ENCODE assay signal across 28 cellular contexts in genomic region chr5:136094189-136094912, GRCh38. TPM values are rescaled to one million over a fixed set of nuclear protein-coding genes. Genes with fewer than 3 reads are reported as not detected.
A peak's percentile ranks its signal among the peaks of the same experiment; 100 is the strongest.
DNase-seq lines count a peak whose midpoint lies in the region; ATAC-seq, FAIRE-seq and TF ChIP-seq lines count a peak whose summit lies in the region.
"Had no signal": no experiment of that assay in that cellular context is flagged by ENCODE, and none has a peak within 500 bp of the region (broad histone marks: within the 10 kb centered on the region; RNA-seq: fewer than 3 reads in every experiment).

No MANE protein-coding gene starts in this region.

- H3K4me3 ChIP-seq in left ventricle myocardium inferior = no peak overlapping the region
- no peak overlapping the region for H3K4me3 ChIP-seq in GM12878
- no peak overlapping the region for H3K4me3 ChIP-seq in stomach
- H3K4me3 ChIP-seq: SJCRH30, thoracic aorta, vagina had no signal

- peaks cover 24% of the 10 kb centered on the region for H3K4me1 ChIP-seq in left ventricle myocardium inferior
- H3K4me1 ChIP-seq in GM12878 (ENCODE audit: control insufficient read depth, insufficient read depth, low read length) = no peaks in the 10 kb centered on the region
- H3K4me1 ChIP-seq in stomach = peaks cover 0 to 21% (median 13%) of the 10 kb centered on the region in 4 donors

- no peaks in the 10 kb centered on the region for H3K27me3 ChIP-seq in left ventricle myocardium inferior (ENCODE audit: low read depth)
- peaks cover 0 to 7% of the 10 kb centered on the region in 2 experiments; a peak in 2 of 4 replicates for H3K27me3 ChIP-seq in GM12878 (replicated peaks in 1 of 2; ENCODE audit: control insufficient read depth in 2 of 2, insufficient read depth in 2 of 2, low read length in 1 of 2)
- H3K27me3 ChIP-seq in stomach = no peaks in the 10 kb centered on the region
- H3K27me3 ChIP-seq: SJCRH30, vagina had no signal

- TF ChIP-seq POLR2A in GM12878 (IDR thresholded peaks at IDR 0.05; ENCODE audit: low read depth, low read length) = no peak
- no peak for TF ChIP-seq POLR2A in stomach (IDR thresholded peaks at IDR 0.05)

- no peaks in the 10 kb centered on the region for H3K9me3 ChIP-seq in left ventricle myocardium inferior (replicated peaks)
- no peaks in the 10 kb centered on the region for H3K9me3 ChIP-seq in GM12878 (replicated peaks; ENCODE audit: control insufficient read depth, insufficient read depth, low read length)
- H3K9me3 ChIP-seq in stomach = no peaks in the 10 kb centered on the region
- H3K9me3 ChIP-seq: SJCRH30, thoracic aorta, vagina had no signal

- ATAC-seq in Right ventricle myocardium superior (ENCODE audit: poor library complexity) (peak; percentile 41), GM12878 (peak; percentile 71), left lobe of liver (peak; percentile 87), GM18907 (IDR thresholded peaks at IDR 0.05; ENCODE audit: unreplicated experiment) (no peak), GM21723 (IDR thresholded peaks at IDR 0.05; ENCODE audit: unreplicated experiment) (no peak)
- ATAC-seq: activated T-cell treated with anti-CD3 and anti-CD28 coated beads, Interleukin-2, amount 50 U/mL, for 4 hours; stimulated activated naive CD8-positive, alpha-beta T cell treated with anti-CD3 and anti-CD28 coated beads, Interleukin-15, Interleukin-2, amounts not matched to agents 100 U/mL and 50 U/mL, for 24 hours had no signal

- no peaks in the 10 kb centered on the region for H3K36me3 ChIP-seq in left ventricle myocardium inferior
- no peaks in the 10 kb centered on the region for H3K36me3 ChIP-seq in GM12878 (ENCODE audit: control insufficient read depth in 2 of 2, insufficient read depth in 2 of 2, low read length in 1 of 2)
- no peaks in the 10 kb centered on the region for H3K36me3 ChIP-seq in stomach
- H3K36me3 ChIP-seq: SJCRH30, thoracic aorta, vagina had no signal

- H3K4me2 ChIP-seq in GM12878 (ENCODE audit: control insufficient read depth, insufficient read depth) = no peak overlapping the region

- intact Hi-C loops in Right ventricle myocardium superior (cut with DNase I) (no loop called here), left ventricle myocardium inferior (cut with micrococcal nuclease) (no loop called here), GM12878 (cut with micrococcal nuclease; ENCODE audit: unreplicated experiment) (no loop called here), stomach (cut with DNase I; ENCODE audit: low total_unique reads) (no loop called here)

- TF ChIP-seq RAD21 in GM12878 (IDR thresholded peaks at IDR 0.05; ENCODE audit: insufficient read depth, low read depth, low read length) = no peak

- WGBS in GM12878 (ENCODE audit: insufficient coverage, insufficient replicate concordance, low lambda C conversion rate, missing lambda C conversion rate) = 27% methylated on average over 3 of the region's 3 CpGs
- WGBS in stomach, 5 donors = 35 to 60% (median 51%) methylated on average over 3 of the region's 3 CpGs

- no peaks in the 10 kb centered on the region for H3K79me2 ChIP-seq in GM12878 (ENCODE audit: control insufficient read depth, insufficient read depth, low read length)

- DNase-seq in Right ventricle myocardium superior = no peak
- no peak for DNase-seq in left ventricle myocardium inferior
- no peak for DNase-seq in GM12878 (ENCODE audit: low read depth, low spot score)
- peak; percentile 83 for DNase-seq in left lobe of liver (ENCODE audit: low spot score)
- DNase-seq in stomach = peak; percentile 50
- DNase-seq in DMS153 (lab: John Stamatoyannopoulos, UW) = no peak
- DNase-seq: activated B cell treated with CpG ODN at 0.5 μM for 24 hours; activated naive CD4-positive, alpha-beta T cell treated with Interleukin-2 at 50 U/mL for 16 hours; activated T-cell treated with anti-CD3 and anti-CD28 coated beads, Interleukin-2, amount 50 U/mL, for 4 hours; caudate nucleus; CD4-positive, alpha-beta memory T cell; H7; Karpas-422; NCI-H1436; NCI-H2081 treated with DMSO at 0.1 percent for 48 hours; NCI-H446; retina; stimulated activated CD4-positive, alpha-beta T cell treated with anti-CD3 and anti-CD28 coated beads, Interleukin-2, amount 100 ng/mL, for 24 hours; stimulated activated naive CD8-positive, alpha-beta T cell treated with anti-CD3 and anti-CD28 coated beads, Interleukin-15, Interleukin-2, amounts not matched to agents 100 U/mL and 50 U/mL, for 24 hours; SW 1271; T-helper 9 cell had no signal

- no TSS peak for BruUV-seq in GM12878 (replicated peaks; lab: Mats Ljungman, UMichigan)

- RAD21 ChIA-PET in GM12878 (lab: Charles Lee; ENCODE audit: unreplicated experiment) = interaction anchor here (0.7 to 1.5 kb wide), 3 partner anchors 13 to 43 kb away, joined by 3 to 5 read pairs (median 3); no protein-coding TSS in a partner anchor

- TF ChIP-seq EP300 in GM12878 (IDR thresholded peaks at IDR 0.05; ENCODE audit: borderline replicate concordance in 1 of 2, control insufficient read depth in 1 of 2, low read depth in 2 of 2, low read length in 2 of 2) (no peak), stomach (IDR thresholded peaks at IDR 0.05) (no peak)

- SMC1A ChIA-PET in GM12878 (lab: Charles Lee; ENCODE audit: uncharacterized antibody, unreplicated experiment) = interaction anchor here (0.9 to 2.5 kb wide), 7 partner anchors 9 to 74 kb away, joined by 3 to 13 read pairs (median 5); partner anchors contain the start of gene SMAD5

- CTCF ChIA-PET in GM12878 (lab: Yijun Ruan, JAX) = interaction anchor here (0.5 to 2.2 kb wide), 5 partner anchors 10 to 42 kb away, joined by 3 to 7 read pairs (median 4); no protein-coding TSS in a partner anchor

- no peak overlapping the region for H3K27ac ChIP-seq in left ventricle myocardium inferior (replicated peaks)
- no peak overlapping the region for H3K27ac ChIP-seq in GM12878 (ENCODE audit: control insufficient read depth, insufficient read depth)
- peak overlapping the region in 3 of 5 donors; percentile 3 to 53 (median 15) for H3K27ac ChIP-seq in stomach
- H3K27ac ChIP-seq: SJCRH30, thoracic aorta, vagina had no signal

- no peaks in the 10 kb centered on the region for H4K20me1 ChIP-seq in GM12878 (ENCODE audit: control insufficient read depth, insufficient read depth)

- POLR2A ChIA-PET in GM12878 (lab: Charles Lee) = interaction anchor here (1.2 kb wide), 1 partner anchor 20 kb away, joined by 6 read pairs; no protein-coding TSS in a partner anchor

- no peak overlapping the region for H3K9ac ChIP-seq in GM12878 (ENCODE audit: control insufficient read depth, insufficient read depth, low read length)

- TF ChIP-seq CTCF in left ventricle myocardium inferior (IDR thresholded peaks at IDR 0.05; ENCODE audit: borderline replicate concordance) (no peak), GM12878 (IDR thresholded peaks at IDR 0.05 in 2 of 3, conservative IDR thresholded peaks at IDR 0.05 in 1 of 3; ENCODE audit: control insufficient read depth in 2 of 3, extremely low read depth in 1 of 3, insufficient read depth in 1 of 3, low read depth in 3 of 3, low read length in 3 of 3) (no peak), stomach (IDR thresholded peaks at IDR 0.05) (no peak)

- H2AFZ ChIP-seq in GM12878 (ENCODE audit: control insufficient read depth, low read depth, low read length) = no peak overlapping the region

- no peak for FAIRE-seq in GM12878 (lab: Jason Lieb, UNC)
- FAIRE-seq: A204.1, keratinocyte had no signal

- in situ Hi-C loops in GM12878 (cut with MboI) = no loop called here

TF ChIP-seq in GM12878, 131 proteins besides CTCF, POLR2A, EP300 and RAD21 (continues in another document):
- peak; percentile 35; the same call in 1 of the 2 replicates for TF ChIP-seq RELB (IDR thresholded peaks at IDR 0.05; ENCODE audit: low read depth)

RNA-seq across cellular contexts. Expression of gene SMAD5, which starts 38.3 kb away (rescaled TPM):
- total RNA-seq in Right ventricle myocardium superior (37.2 TPM), left ventricle myocardium inferior (34.8 TPM), GM12878 (2014; rRNA removed) (8.0 and 10.4 TPM in 2 replicates), GM12878 (2014; rRNA removed; fragmentation: Illumina TruSeq; extraction: Trizol) (11.1 and 11.4 TPM in 2 replicates), GM12878 (2021) (14.8 and 15.4 TPM in 2 replicates), left lobe of liver (22.8 TPM), stomach (100 to 1,000 TPM in 1 of 5 donors, 10 to 100 TPM in 4; 18.8 to 220 (median 61.4) TPM)
- 145 and 164 TPM in 2 replicates for total RNA-seq in GM12878 (2013; cell fraction: nucleolus; rRNA removed)
- polyA plus RNA-seq in GM12878 (2011; ENCODE audit: low read depth) = 5.4 TPM
- polyA plus RNA-seq in GM12878 (2011; rRNA removed) (40.6 and 56.1 TPM in 2 replicates), GM12878 (2014; fragmentation: Illumina TruSeq; extraction: Trizol) (9.2 and 11.1 TPM in 2 replicates), GM12878 (2014; fragmentation: Nextera tagmentation; extraction: Ambion mirVana) (1 to 10 TPM; 3.6 to 7.1 TPM), GM12878 (2014; rRNA removed) (12.4 and 12.5 TPM in 2 replicates), GM12878 (2016; fragmentation: Nextera tagmentation; extraction: Ambion mirVana) (10 to 100 TPM; 14.2 to 16.0 TPM), stomach (10 to 100 TPM in 2 of 3 donors, 1 to 10 TPM in 1; 6.8 to 10.8 (median 10.5) TPM)
- 16.7 and 22.3 TPM in 2 replicates for polyA plus RNA-seq in GM12878 (2011; cell fraction: cytosol; rRNA removed)
- polyA plus RNA-seq in GM12878 (2011; cell fraction: nucleus; rRNA removed) = 19.8 and 23.5 TPM in 2 replicates
- polyA plus RNA-seq in GM12878 (2012) = 5.0 and 5.7 TPM in 2 replicates
- polyA minus RNA-seq in GM12878 (2011; rRNA and poly(A)+ RNA removed) = 45.7 and 59.2 TPM in 2 replicates
- 11.4 and 22.4 TPM in 2 replicates for polyA minus RNA-seq in GM12878 (2011; cell fraction: cytosol; rRNA and poly(A)+ RNA removed)
- polyA minus RNA-seq in GM12878 (2011; cell fraction: nucleus; rRNA and poly(A)+ RNA removed) = 21.9 and 33.2 TPM in 2 replicates

Comparison
In these comparisons a context has a peak if more than half of its experiments do, and no peak if none do; other contexts are left out.
1. ATAC-seq: peak in Right ventricle myocardium superior (single experiment), GM12878 (single experiment) and left lobe of liver (single experiment); none in GM18907 (single experiment) and GM21723 (single experiment).
2. DNase-seq: peak in left lobe of liver (single experiment) and stomach (single experiment); none in Right ventricle myocardium superior (single experiment), left ventricle myocardium inferior (single experiment), GM12878 (single experiment) and DMS153 (single experiment).
3. H3K27ac ChIP-seq: peak in stomach (3 of 5); none in left ventricle myocardium inferior (single experiment) and GM12878 (single experiment).